In the genomic region with DNA sequence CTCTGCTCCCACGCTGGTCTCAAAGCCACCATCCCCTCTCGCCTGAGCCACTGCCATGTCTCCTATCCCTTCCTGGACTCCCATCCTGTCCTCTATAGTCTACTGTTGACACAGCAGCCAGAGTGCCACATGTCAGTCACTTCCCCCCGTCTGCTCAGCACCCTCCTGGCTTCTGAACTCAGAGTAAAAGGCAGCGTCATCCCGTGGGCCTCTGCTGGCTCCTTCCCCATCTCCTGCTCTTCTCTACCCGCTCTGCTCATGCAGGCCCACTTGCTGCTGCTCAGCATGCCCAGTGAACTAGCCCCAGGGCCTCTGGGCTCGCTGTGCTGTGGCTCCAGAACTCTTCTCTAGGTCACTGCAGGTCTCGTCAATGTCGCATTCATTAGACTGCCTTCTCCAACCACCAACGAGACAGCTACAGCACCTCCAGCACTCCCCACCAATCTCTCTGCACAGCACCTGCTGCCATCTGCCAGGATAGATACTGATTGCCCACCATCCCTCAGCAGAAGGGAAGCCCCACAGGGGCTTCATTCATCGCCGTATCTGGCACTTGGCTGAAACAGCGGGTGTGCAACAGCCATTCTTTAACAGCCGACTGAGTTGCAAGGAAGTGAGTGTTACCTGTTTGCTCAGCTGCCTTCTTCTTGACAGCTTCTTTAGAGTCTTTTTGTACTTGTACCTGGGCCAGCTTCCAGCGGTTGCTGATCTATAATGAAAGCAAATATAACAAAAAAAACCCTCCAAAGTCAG, we compare ENCODE assay signal across 15 cellular contexts. TPM values are rescaled to one million over a fixed set of nuclear protein-coding genes. Genes with fewer than 3 reads are reported as not detected.
DNase-seq lines count a peak whose midpoint lies in the region; ATAC-seq and TF ChIP-seq lines count a peak whose summit lies in the region.
"Had no signal": no experiment of that assay in that cellular context is flagged by ENCODE, and none has a peak within 500 bp of the region (broad histone marks: within the 10 kb centered on the region; RNA-seq: fewer than 3 reads in every experiment).

No MANE protein-coding gene starts in this region.

- intact Hi-C loops in right cardiac atrium (cut with DNase I), result no loop called here

- no peaks in the 10 kb centered on the region for H3K9me2 ChIP-seq in DOHH2 (replicated peaks; ENCODE audit: control insufficient read depth, low read length)

- H3F3A ChIP-seq in DOHH2 (ENCODE audit: control insufficient read depth, insufficient read depth), result peaks cover 9% of the 10 kb centered on the region; the same call in 1 of the 2 replicates

- peak overlapping the region in 8 of 10 donors; percentile 35 to 82 (median 70) for H3K27ac Mint-ChIP-seq in naive thymus-derived CD8-positive, alpha-beta T cell

- POLR2A ChIA-PET in naive thymus-derived CD8-positive, alpha-beta T cell (lab: Charles Lee), result no interaction called here

- H3K4me1 ChIP-seq in DOHH2 (ENCODE audit: control insufficient read depth, low read length) (peaks cover 28% of the 10 kb centered on the region), right cardiac atrium (ENCODE audit: control insufficient read depth, insufficient read depth, low read length) (no peaks in the 10 kb centered on the region)

- H3K27me3 Mint-ChIP-seq in naive thymus-derived CD8-positive, alpha-beta T cell, result no peaks in the 10 kb centered on the region

- 78% methylated on average over 15 of the region's 15 CpGs for WGBS in right cardiac atrium

- H3K9me3 ChIP-seq in DOHH2 (ENCODE audit: control insufficient read depth, insufficient read depth, low read length), result no peaks in the 10 kb centered on the region
- H3K9me3 ChIP-seq in right cardiac atrium (ENCODE audit: control insufficient read depth, low read length), result no peaks in the 10 kb centered on the region

- DNase-seq in NCI-H146 treated with DMSO at 0.1 percent for 48 hours (lab: John Stamatoyannopoulos, UW; ENCODE audit: unreplicated experiment), result peak; percentile 86
- peak; percentile 73 for DNase-seq in SHP77 treated with DMSO at 0.1 percent for 48 hours (lab: John Stamatoyannopoulos, UW)
- no peak for DNase-seq in naive thymus-derived CD8-positive, alpha-beta T cell
- no peak for DNase-seq in SW480 (ENCODE audit: low spot score)
- no peak for DNase-seq in right cardiac atrium
- no peak for DNase-seq in KG1 (lab: John Stamatoyannopoulos, UW)
- DNase-seq: Calu3; central memory CD4-positive, alpha-beta T cell; immature natural killer cell; NCI-H524 treated with DMSO at 0.1 percent for 48 hours; stimulated activated CD4-positive, alpha-beta T cell treated with anti-CD3 and anti-CD28 coated beads, Interleukin-1b, Interleukin-23, amount 100 ng/mL, for 48 hours; T-helper 2 cell had no signal

- H3K4me3 Mint-ChIP-seq in naive thymus-derived CD8-positive, alpha-beta T cell, result no peak overlapping the region
- H3K4me3 Mint-ChIP-seq: immature natural killer cell had no signal

- peaks cover 0 to 82% (median 19%) of the 10 kb centered on the region in 3 donors for H3K36me3 Mint-ChIP-seq in naive thymus-derived CD8-positive, alpha-beta T cell

- H3K27me3 ChIP-seq in DOHH2 (ENCODE audit: control insufficient read depth, low read length), result no peaks in the 10 kb centered on the region
- H3K27me3 ChIP-seq in right cardiac atrium (ENCODE audit: control insufficient read depth, insufficient read depth), result no peaks in the 10 kb centered on the region

- H3K4me2 ChIP-seq in DOHH2 (ENCODE audit: low read length), result peak overlapping the region; percentile 69

- no peak for ATAC-seq in naive thymus-derived CD8-positive, alpha-beta T cell
- no peak for ATAC-seq in HG03280 (IDR thresholded peaks at IDR 0.05; ENCODE audit: unreplicated experiment)
- no peak for ATAC-seq in right cardiac atrium

- TF ChIP-seq CTCF in DOHH2 (IDR thresholded peaks at IDR 0.05; ENCODE audit: low read depth, low read length, poor library complexity, severe bottlenecking), result no peak

- H3K9me3 Mint-ChIP-seq in naive thymus-derived CD8-positive, alpha-beta T cell, result no peaks in the 10 kb centered on the region
- H3K9me3 Mint-ChIP-seq: immature natural killer cell had no signal

- H3K79me2 ChIP-seq in DOHH2 (ENCODE audit: control insufficient read depth, low read length), result no peaks in the 10 kb centered on the region

- H4K20me1 ChIP-seq in DOHH2 (ENCODE audit: control insufficient read depth, insufficient read depth, low read depth, low read length), result no peaks in the 10 kb centered on the region

- peaks cover 90% of the 10 kb centered on the region for H3K36me3 ChIP-seq in DOHH2 (ENCODE audit: control insufficient read depth, low read length)

- H3K4me3 ChIP-seq in DOHH2 (ENCODE audit: low read length) (peak overlapping the region; percentile 35; the same call in 1 of the 2 replicates), right cardiac atrium (ENCODE audit: low read length) (no peak overlapping the region)

- peaks cover 0 to 9% (median 5%) of the 10 kb centered on the region in 4 donors for H3K4me1 Mint-ChIP-seq in naive thymus-derived CD8-positive, alpha-beta T cell
- H3K4me1 Mint-ChIP-seq: immature natural killer cell had no signal

- H3K27ac ChIP-seq in DOHH2 (ENCODE audit: low read depth, low read length) (peak overlapping the region; percentile 55), right cardiac atrium (ENCODE audit: low read length) (no peak overlapping the region)

RNA-seq across cellular contexts. Expression of gene SRM, which starts 11.8 kb away (rescaled TPM):
- total RNA-seq in naive thymus-derived CD8-positive, alpha-beta T cell, result 10 to 100 TPM; 55.0 to 55.6 TPM
- polyA plus RNA-seq in naive thymus-derived CD8-positive, alpha-beta T cell, result 100 to 1,000 TPM in 1 of 3 donors, 10 to 100 TPM in 2; 95.2 to 204 (median 97.9) TPM
- total RNA-seq in right cardiac atrium, result 10 to 100 TPM; 43.6 to 72.6 (median 65.2) TPM
- polyA plus RNA-seq in right cardiac atrium, result 61.6 TPM

RNA-seq across cellular contexts. Expression of gene MASP2, which starts 24.6 kb away (rescaled TPM):
- under 1 TPM; 0.27 to 0.34 TPM for total RNA-seq in naive thymus-derived CD8-positive, alpha-beta T cell
- polyA plus RNA-seq in naive thymus-derived CD8-positive, alpha-beta T cell, result not detected
- not detected for total RNA-seq in right cardiac atrium
- polyA plus RNA-seq in right cardiac atrium, result not detected
- total RNA-seq: Calu3, fibroblast of lung had no signal
- polyA plus RNA-seq: fibroblast of lung, immature natural killer cell had no signal

RNA-seq across cellular contexts. Expression of gene EXOSC10, which starts 28.0 kb away (rescaled TPM):
- total RNA-seq in naive thymus-derived CD8-positive, alpha-beta T cell, result 10 to 100 TPM; 93.2 to 93.3 TPM
- polyA plus RNA-seq in naive thymus-derived CD8-positive, alpha-beta T cell, result 10 to 100 TPM; 31.7 to 45.5 (median 35.6) TPM
- total RNA-seq in right cardiac atrium, result 10 to 100 TPM; 21.8 to 25.7 (median 22.3) TPM
- 20.1 TPM for polyA plus RNA-seq in right cardiac atrium

RNA-seq across cellular contexts. Expression of gene TARDBP, which starts 59.2 kb away (rescaled TPM):
- 100 to 1,000 TPM; 193 to 211 TPM for total RNA-seq in naive thymus-derived CD8-positive, alpha-beta T cell
- polyA plus RNA-seq in naive thymus-derived CD8-positive, alpha-beta T cell, result 10 to 100 TPM; 46.6 to 65.2 (median 54.2) TPM
- total RNA-seq in right cardiac atrium, result 100 to 1,000 TPM in 2 of 4 donors, 10 to 100 TPM in 2; 78.7 to 137 (median 109) TPM
- 113 TPM for polyA plus RNA-seq in right cardiac atrium

Comparison
In these comparisons a context has a peak if more than half of its experiments do, and no peak if none do; other contexts are left out.
1. DNase-seq: peak in NCI-H146 treated with DMSO at 0.1 percent for 48 hours (single experiment) and SHP77 treated with DMSO at 0.1 percent for 48 hours (single experiment); none in naive thymus-derived CD8-positive, alpha-beta T cell (0 of 10), SW480 (single experiment), right cardiac atrium (0 of 3) and KG1 (single experiment).